Comparison of ENCODE assay signal across 16 cellular contexts in genomic region chr2:95109260-95109659, GRCh38. TPM values are rescaled to one million over a fixed set of nuclear protein-coding genes. Genes with fewer than 3 reads are reported as not detected.
A peak's percentile ranks its signal among the peaks of the same experiment; 100 is the strongest.
DNase-seq lines count a peak whose midpoint lies in the region; ATAC-seq, FAIRE-seq and TF ChIP-seq lines count a peak whose summit lies in the region.
"Had no signal": no experiment of that assay in that cellular context is flagged by ENCODE, and none has a peak within 500 bp of the region (broad histone marks: within the 10 kb centered on the region; RNA-seq: fewer than 3 reads in every experiment).

No MANE protein-coding gene starts in this region.

- peak; percentile 80 for FAIRE-seq in GM12892 (lab: Jason Lieb, UNC)
- FAIRE-seq: GM12878, GM19239 had no signal

- ATAC-seq in Right ventricle myocardium superior (ENCODE audit: poor library complexity) (peak; percentile 77), left cardiac atrium (no peak)
- ATAC-seq: GM12878 had no signal

- intact Hi-C loops in Right ventricle myocardium superior (cut with DNase I) (no loop called here), left cardiac atrium (cut with DNase I) (no loop called here)

- no peak for DNase-seq in Right ventricle myocardium superior
- DNase-seq in left cardiac atrium, result no peak
- no peak for DNase-seq in GM12892 (ENCODE audit: insufficient read length)
- peak; percentile 30 for DNase-seq in globus pallidus (ENCODE audit: low spot score)
- peak; percentile 18 for DNase-seq in pons (ENCODE audit: low spot score)
- DNase-seq in GDM1 (lab: John Stamatoyannopoulos, UW), result no peak
- no peak for DNase-seq in SIG-M5 treated with dmso at 0.1 percent for 504 hours (lab: John Stamatoyannopoulos, UW; ENCODE audit: unreplicated experiment)
- no peak for DNase-seq in activated CD4-positive, CD25-positive, alpha-beta regulatory T cell (lab: John Stamatoyannopoulos, UW)
- DNase-seq: 8988T; CD4-positive, alpha-beta memory T cell; DMS153; DMS79; GF-D8; GM23248 had no signal

- no peak for TF ChIP-seq POLR2A in GM12892 (IDR thresholded peaks at IDR 0.05; ENCODE audit: low read depth, low read length)

RNA-seq across cellular contexts. Expression of gene MRPS5, which starts 12.3 kb away (rescaled TPM):
- total RNA-seq in Right ventricle myocardium superior (77.0 TPM), left cardiac atrium (10 to 100 TPM; 56.0 to 56.5 TPM)
- polyA plus RNA-seq in GM12892 (2012; ENCODE audit: missing spikeins), result 60.3 TPM

RNA-seq across cellular contexts. Expression of gene ZNF514, which starts 50.4 kb away (rescaled TPM):
- total RNA-seq in Right ventricle myocardium superior (14.7 TPM), left cardiac atrium (10 to 100 TPM; 11.7 to 13.8 TPM)
- polyA plus RNA-seq in GM12892 (2012; ENCODE audit: missing spikeins), result 7.1 TPM

RNA-seq across cellular contexts. Expression of gene ZNF2, which starts 56.3 kb away (rescaled TPM):
- 5.0 TPM for total RNA-seq in Right ventricle myocardium superior
- total RNA-seq in left cardiac atrium, result 1 to 10 TPM; 3.0 to 4.2 TPM
- polyA plus RNA-seq in GM12892 (2012; ENCODE audit: missing spikeins), result 2.2 TPM

Comparison
In these comparisons a context has a peak if more than half of its experiments do, and no peak if none do; other contexts are left out.
1. DNase-seq: peak in globus pallidus (single experiment) and pons (single experiment); none in Right ventricle myocardium superior (single experiment), left cardiac atrium (single experiment), GM12892 (single experiment), GDM1 (single experiment), SIG-M5 treated with dmso at 0.1 percent for 504 hours (single experiment) and activated CD4-positive, CD25-positive, alpha-beta regulatory T cell (0 of 4).